13 cellular contexts compared by ENCODE assay signal in the genomic region with DNA sequence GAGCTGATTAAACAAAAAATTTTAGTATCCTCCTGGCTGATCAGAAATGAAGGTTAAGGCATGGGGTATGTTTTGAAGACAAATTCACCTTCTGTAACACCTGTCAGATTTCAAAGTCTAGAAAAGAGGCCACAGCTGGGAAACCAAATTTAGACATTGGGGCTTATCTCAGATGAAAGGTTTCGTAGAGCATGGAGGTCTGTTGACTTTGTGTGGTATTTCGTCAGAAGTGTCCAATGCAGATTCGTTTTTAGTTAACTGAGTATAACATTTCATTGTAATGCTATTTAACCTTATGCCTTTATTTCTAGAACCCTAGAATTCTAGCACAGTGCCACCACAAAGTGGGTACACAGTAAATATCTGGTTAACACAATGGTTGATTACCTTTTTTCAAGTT.
DNase-seq lines count a peak whose midpoint lies in the region; ATAC-seq and TF ChIP-seq lines count a peak whose summit lies in the region.
"Had no signal": no experiment of that assay in that cellular context is flagged by ENCODE, and none has a peak within 500 bp of the region (broad histone marks: within the 10 kb centered on the region; RNA-seq: fewer than 3 reads in every experiment).

No MANE protein-coding gene starts in this region.

- TF ChIP-seq CTCF in testis (IDR thresholded peaks at IDR 0.05) (no peak), glutamatergic neuron (IDR thresholded peaks at IDR 0.05; ENCODE audit: partially characterized antibody, unreplicated experiment) (no peak)

- H3K27ac ChIP-seq in muscle layer of duodenum (ENCODE audit: low read length) (peak overlapping the region; percentile 9), testis (no peak overlapping the region)

- H3K9me3 ChIP-seq in muscle layer of duodenum (ENCODE audit: control insufficient read depth in 1 of 2, low read length in 2 of 2) = no peaks in the 10 kb centered on the region
- H3K9me3 ChIP-seq in testis = no peaks in the 10 kb centered on the region

- H3K4me3 ChIP-seq in muscle layer of duodenum (ENCODE audit: low read depth in 1 of 2, low read length in 2 of 2) (no peak overlapping the region), testis (no peak overlapping the region)

- TF ChIP-seq POLR2A in testis (IDR thresholded peaks at IDR 0.05) = no peak

- H3K4me1 ChIP-seq in muscle layer of duodenum (ENCODE audit: control insufficient read depth in 1 of 2, insufficient read depth in 2 of 2, low read length in 2 of 2) = peaks cover 22 to 75% of the 10 kb centered on the region in 2 donors
- H3K4me1 ChIP-seq in testis = peaks cover 22% of the 10 kb centered on the region

- H3K36me3 Mint-ChIP-seq in glutamatergic neuron (ENCODE audit: unreplicated experiment) = no peaks in the 10 kb centered on the region

- H3K4me3 Mint-ChIP-seq in glutamatergic neuron (ENCODE audit: unreplicated experiment) = no peak overlapping the region
- H3K4me3 Mint-ChIP-seq: mesothelial cell of epicardium; stimulated activated naive CD8-positive, alpha-beta T cell treated with anti-CD3 and anti-CD28 coated beads, Interleukin-15, amount 100 ng/mL, for 72 hours; T-helper 1 cell treated with Interleukin-12 subunit alpha and Interleukin-12 subunit beta and Interleukin-4 antibody, amounts not matched to agents 30 μg/mL and 1 μg/mL, for 36 hours had no signal

- H3K36me3 ChIP-seq in muscle layer of duodenum (ENCODE audit: control insufficient read depth in 1 of 2, insufficient read depth in 2 of 2, low read length in 2 of 2) = no peaks in the 10 kb centered on the region
- H3K36me3 ChIP-seq in testis (ENCODE audit: low read depth, missing control alignments) = no peaks in the 10 kb centered on the region

- H3K9me3 Mint-ChIP-seq in glutamatergic neuron (ENCODE audit: unreplicated experiment) = no peaks in the 10 kb centered on the region
- H3K9me3 Mint-ChIP-seq: mesothelial cell of epicardium; stimulated activated naive CD8-positive, alpha-beta T cell treated with anti-CD3 and anti-CD28 coated beads, Interleukin-15, amount 100 ng/mL, for 72 hours; T-helper 1 cell treated with Interleukin-12 subunit alpha and Interleukin-12 subunit beta and Interleukin-4 antibody, amounts not matched to agents 30 μg/mL and 1 μg/mL, for 36 hours had no signal

- H3K27me3 Mint-ChIP-seq in glutamatergic neuron (ENCODE audit: unreplicated experiment) = no peaks in the 10 kb centered on the region
- H3K27me3 Mint-ChIP-seq: stimulated activated naive CD8-positive, alpha-beta T cell treated with anti-CD3 and anti-CD28 coated beads, Interleukin-15, amount 100 ng/mL, for 72 hours had no signal

- ATAC-seq in GM18858 (IDR thresholded peaks at IDR 0.05; ENCODE audit: unreplicated experiment) (peak; percentile 45), GM21576 (IDR thresholded peaks at IDR 0.05; ENCODE audit: unreplicated experiment) (peak; percentile 46), HG03354 (IDR thresholded peaks at IDR 0.05; ENCODE audit: poor library complexity, severe bottlenecking, unreplicated experiment) (peak; percentile 65)
- ATAC-seq: stimulated activated naive CD8-positive, alpha-beta T cell treated with anti-CD3 and anti-CD28 coated beads, Interleukin-15, amount 100 ng/mL, for 72 hours had no signal

- H3K27ac Mint-ChIP-seq in glutamatergic neuron (ENCODE audit: unreplicated experiment) = no peak overlapping the region
- H3K27ac Mint-ChIP-seq: mesothelial cell of epicardium; stimulated activated naive CD8-positive, alpha-beta T cell treated with anti-CD3 and anti-CD28 coated beads, Interleukin-15, amount 100 ng/mL, for 72 hours; T-helper 1 cell treated with Interleukin-12 subunit alpha and Interleukin-12 subunit beta and Interleukin-4 antibody, amounts not matched to agents 30 μg/mL and 1 μg/mL, for 36 hours had no signal

- WGBS in testis, 2 donors = 72 to 74% methylated on average over 3 of the region's 3 CpGs

- H3K27me3 ChIP-seq in muscle layer of duodenum (ENCODE audit: low read depth, low read length) (no peaks in the 10 kb centered on the region), testis (no peaks in the 10 kb centered on the region)

- no peak for DNase-seq in testis
- DNase-seq in SIG-M5 (lab: John Stamatoyannopoulos, UW) = no peak
- no peak for DNase-seq in hippocampal formation (lab: John Stamatoyannopoulos, UW)
- no peak for DNase-seq in glutamatergic neuron
- DNase-seq: NCI-H82; stimulated activated CD4-positive, alpha-beta T cell treated with anti-CD3 and anti-CD28 coated beads, Interleukin-12 subunit alpha, Interleukin-12 subunit beta, amount 100 ng/mL, for 4 hours; stimulated activated naive CD8-positive, alpha-beta T cell treated with anti-CD3 and anti-CD28 coated beads, Interleukin-15, amount 100 ng/mL, for 72 hours had no signal

- intact Hi-C loops in testis (cut with DNase I; ENCODE audit: low total_unique reads) = no loop called here

- peaks cover 9% of the 10 kb centered on the region for H3K4me1 Mint-ChIP-seq in glutamatergic neuron (ENCODE audit: low read depth, unreplicated experiment)
